In the genomic region with DNA sequence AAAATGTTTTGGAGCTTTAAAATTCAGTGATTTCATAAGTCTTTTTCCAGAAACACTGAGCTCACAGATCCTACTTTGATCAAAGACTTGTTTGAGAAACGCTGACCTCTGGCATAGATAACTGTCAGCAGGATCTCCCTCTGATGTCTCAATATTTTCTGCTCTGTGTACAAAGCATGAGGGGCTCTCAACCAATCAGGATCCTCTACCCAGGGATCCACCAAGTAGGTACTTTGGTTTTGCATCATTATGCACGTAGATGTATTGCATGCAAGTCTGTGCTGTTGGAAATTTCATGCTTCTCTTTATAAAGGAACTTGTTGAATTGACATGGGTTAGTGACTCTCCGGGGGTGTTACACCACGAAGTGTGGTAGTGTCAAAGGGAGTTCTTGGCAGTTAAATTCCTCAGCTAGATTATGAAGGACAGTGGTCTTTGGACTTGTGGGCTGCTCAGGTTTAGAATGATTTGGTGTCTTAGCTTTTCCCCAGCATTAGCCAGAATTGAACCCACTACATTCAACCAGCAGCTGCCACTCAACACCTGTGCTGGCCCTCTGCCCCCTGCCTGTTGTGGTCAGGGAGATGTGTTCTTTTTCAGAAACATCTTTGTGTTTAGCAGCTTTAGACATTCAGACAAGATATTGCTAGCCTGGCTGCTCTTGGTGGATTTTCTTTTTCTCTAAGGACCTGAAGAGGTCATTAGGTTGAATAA, we compare ENCODE assay signal across 9 cellular contexts. TPM values are rescaled to one million over a fixed set of nuclear protein-coding genes. Genes with fewer than 3 reads are reported as not detected.
A peak's percentile ranks its signal among the peaks of the same experiment; 100 is the strongest.
DNase-seq lines count a peak whose midpoint lies in the region; ATAC-seq and TF ChIP-seq lines count a peak whose summit lies in the region.
"Had no signal": no experiment of that assay in that cellular context is flagged by ENCODE, and none has a peak within 500 bp of the region (broad histone marks: within the 10 kb centered on the region; RNA-seq: fewer than 3 reads in every experiment).

No MANE protein-coding gene starts in this region.

- no peak for TF ChIP-seq CTCF in CD14-positive monocyte (IDR thresholded peaks at IDR 0.05)
- TF ChIP-seq CTCF in esophagus muscularis mucosa (IDR thresholded peaks at IDR 0.05) = no peak
- no peak for TF ChIP-seq CTCF in osteocyte (IDR thresholded peaks at IDR 0.05)

- peaks cover 37 to 76% (median 70%) of the 10 kb centered on the region in 4 donors for H3K4me1 ChIP-seq in esophagus muscularis mucosa

- H3K27me3 Mint-ChIP-seq in CD14-positive monocyte (ENCODE audit: low read depth in 3 of 3) (peaks cover 0 to 3% (median 2%) of the 10 kb centered on the region in 3 donors), osteocyte (ENCODE audit: unreplicated experiment) (no peaks in the 10 kb centered on the region)

- H3K27ac Mint-ChIP-seq in CD14-positive monocyte (peak overlapping the region in 6 of 7 donors; percentile 6 to 60 (median 46)), osteocyte (ENCODE audit: unreplicated experiment) (peak overlapping the region; percentile 27)

- H3K36me3 Mint-ChIP-seq in CD14-positive monocyte = peaks cover 0 to 2% of the 10 kb centered on the region in 2 donors
- no peaks in the 10 kb centered on the region for H3K36me3 Mint-ChIP-seq in osteocyte (ENCODE audit: unreplicated experiment)

- DNase-seq in CD14-positive monocyte (ENCODE audit: low spot score) (no peak), MV-4-11 (lab: John Stamatoyannopoulos, UW) (peak; percentile 39), esophagus muscularis mucosa (ENCODE audit: extremely low spot score) (no peak), osteocyte (ENCODE audit: extremely low spot score, unreplicated experiment) (peak; percentile 42), AG20443 (ENCODE audit: low spot score) (no peak)
- DNase-seq: MG63 had no signal

- no peaks in the 10 kb centered on the region for H3K27me3 ChIP-seq in esophagus muscularis mucosa
- H3K27me3 ChIP-seq: MG63 had no signal

- H3K4me3 Mint-ChIP-seq in CD14-positive monocyte (no peak overlapping the region), osteocyte (ENCODE audit: unreplicated experiment) (no peak overlapping the region)

- no peaks in the 10 kb centered on the region for H3K9me3 Mint-ChIP-seq in CD14-positive monocyte
- no peaks in the 10 kb centered on the region for H3K9me3 Mint-ChIP-seq in osteocyte (ENCODE audit: unreplicated experiment)

- peak overlapping the region; percentile 78 to 91 (median 84) for H3K27ac ChIP-seq in esophagus muscularis mucosa (replicated peaks in 1 of 4)

- no peaks in the 10 kb centered on the region for H3K36me3 ChIP-seq in esophagus muscularis mucosa
- H3K36me3 ChIP-seq: MG63 had no signal

- intact Hi-C loops in CD14-positive monocyte (cut with micrococcal nuclease) (loop anchor here in 1 of 2 donors (10.0 kb wide), 2 partner anchors 89 to 219 kb away; partner anchors contain the start of gene DLAT), esophagus muscularis mucosa (cut with DNase I) (no loop called here)

- WGBS in esophagus muscularis mucosa = 49% methylated on average over 4 of the region's 4 CpGs

- no peak for TF ChIP-seq EP300 in esophagus muscularis mucosa (IDR thresholded peaks at IDR 0.05)

- H3K4me1 Mint-ChIP-seq in CD14-positive monocyte (peaks cover 55% of the 10 kb centered on the region), osteocyte (ENCODE audit: unreplicated experiment) (peaks cover 35% of the 10 kb centered on the region)

- ATAC-seq in HG03097 (IDR thresholded peaks at IDR 0.05; ENCODE audit: low FRiP score, unreplicated experiment) (no peak), GM21360 (IDR thresholded peaks at IDR 0.05; ENCODE audit: unreplicated experiment) (no peak), HG02884 (IDR thresholded peaks at IDR 0.05; ENCODE audit: unreplicated experiment) (no peak)

- H3K9me3 ChIP-seq in esophagus muscularis mucosa = no peaks in the 10 kb centered on the region
- H3K9me3 ChIP-seq: MG63 had no signal

- H3K4me3 ChIP-seq in esophagus muscularis mucosa = no peak overlapping the region

- no peak for TF ChIP-seq POLR2A in esophagus muscularis mucosa (IDR thresholded peaks at IDR 0.05; ENCODE audit: low read depth)

RNA-seq across cellular contexts. Expression of gene DIXDC1, which starts 1.7 kb away (rescaled TPM):
- under 1 TPM in 1 of 2 donors, not detected in 1; 0.17 TPM for polyA plus RNA-seq in CD14-positive monocyte
- total RNA-seq in esophagus muscularis mucosa (100 to 1,000 TPM; 101 to 168 (median 122) TPM), osteocyte (9.7 and 10.6 TPM in 2 replicates)

RNA-seq across cellular contexts. Expression of gene C11orf52, which starts 16.8 kb away (rescaled TPM):
- polyA plus RNA-seq in CD14-positive monocyte = not detected
- total RNA-seq in esophagus muscularis mucosa = 1 to 10 TPM; 1.8 to 6.9 (median 2.9) TPM
- 0.42 and 0.62 TPM in 2 replicates for total RNA-seq in osteocyte

RNA-seq across cellular contexts. Expression of gene HSPB2, which starts 23.0 kb away (rescaled TPM):
- polyA plus RNA-seq in CD14-positive monocyte = not detected
- total RNA-seq in esophagus muscularis mucosa (1 to 10 TPM; 1.2 to 4.0 (median 2.4) TPM), osteocyte (0.34 TPM in 1 of 2 replicates, not detected in the other)

RNA-seq across cellular contexts. Expression of gene CRYAB, which starts 23.9 kb away (rescaled TPM):
- not detected for polyA plus RNA-seq in CD14-positive monocyte
- 100 to 1,000 TPM; 315 to 493 (median 382) TPM for total RNA-seq in esophagus muscularis mucosa
- total RNA-seq in osteocyte = 35.5 and 42.3 TPM in 2 replicates

RNA-seq across cellular contexts. Expression of gene CFAP68, which starts 56.1 kb away (rescaled TPM):
- 1 to 10 TPM; 5.0 to 5.3 TPM for polyA plus RNA-seq in CD14-positive monocyte
- total RNA-seq in esophagus muscularis mucosa (10 to 100 TPM in 3 of 4 donors, 1 to 10 TPM in 1; 8.7 to 21.7 (median 19.9) TPM), osteocyte (12.5 and 17.2 TPM in 2 replicates)

Comparison
In these comparisons a context has a peak if more than half of its experiments do, and no peak if none do; other contexts are left out.
1. DNase-seq: peak in MV-4-11 (single experiment) and osteocyte (single experiment); none in CD14-positive monocyte (single experiment), esophagus muscularis mucosa (single experiment) and AG20443 (single experiment).